Comparison of ENCODE assay signal across 11 cellular contexts in genomic region chr10:88707429-88708110, GRCh38. TPM values are rescaled to one million over a fixed set of nuclear protein-coding genes. Genes with fewer than 3 reads are reported as not detected.
A peak's percentile ranks its signal among the peaks of the same experiment; 100 is the strongest.
DNase-seq lines count a peak whose midpoint lies in the region; ATAC-seq, FAIRE-seq and TF ChIP-seq lines count a peak whose summit lies in the region.
"Had no signal": no experiment of that assay in that cellular context is flagged by ENCODE, and none has a peak within 500 bp of the region (broad histone marks: within the 10 kb centered on the region; RNA-seq: fewer than 3 reads in every experiment).

No MANE protein-coding gene starts in this region.

- peak; percentile 99 for FAIRE-seq in H54 (lab: Jason Lieb, UNC)

- ATAC-seq in activated T-helper 17 cell treated with anti-CD3 and anti-CD28 coated beads, Interleukin-2, amount 50 U/mL, for 72 hours (replicated peaks): peak; percentile 95
- ATAC-seq: lower lobe of right lung had no signal

- TF ChIP-seq POLR2A in H54 (IDR thresholded peaks at IDR 0.05; ENCODE audit: low read depth, low read length): no peak

- no peak overlapping the region for H3K4me3 ChIP-seq in AG10803 (ENCODE audit: low read length)
- H3K4me3 ChIP-seq: lower lobe of right lung had no signal

- POLR2A ChIA-PET in HEK293T (lab: Yijun Ruan, JAX): no interaction called here

- peak; percentile 36 for DNase-seq in AG10803 (ENCODE audit: low read depth)
- DNase-seq in H54 (ENCODE audit: insufficient read length, low spot score): peak; percentile 16
- peak; percentile 85 for DNase-seq in iris pigment epithelial cell (ENCODE audit: low read depth)
- DNase-seq in HEK293T (ENCODE audit: extremely low spot score): no peak
- DNase-seq in GF-D8 (lab: John Stamatoyannopoulos, UW): no peak
- no peak for DNase-seq in mesenteric fat pad (ENCODE audit: low spot score)
- DNase-seq in endothelial cell (ENCODE audit: low spot score): no peak
- DNase-seq: lower lobe of right lung, NCI-H774 had no signal

- no peaks in the 10 kb centered on the region for H3K9me3 Mint-ChIP-seq in activated T-helper 17 cell treated with anti-CD3 and anti-CD28 coated beads, Interleukin-2, amount 50 U/mL, for 72 hours
- no peaks in the 10 kb centered on the region for H3K9me3 Mint-ChIP-seq in endothelial cell (ENCODE audit: unreplicated experiment)

- peak overlapping the region; percentile 67 for H3K27ac Mint-ChIP-seq in activated T-helper 17 cell treated with anti-CD3 and anti-CD28 coated beads, Interleukin-2, amount 50 U/mL, for 72 hours
- no peak overlapping the region for H3K27ac Mint-ChIP-seq in endothelial cell (ENCODE audit: unreplicated experiment)

- no peak for TF ChIP-seq CTCF in AG10803 (conservative IDR thresholded peaks at IDR 0.05; ENCODE audit: low read length)
- TF ChIP-seq CTCF in endothelial cell (IDR thresholded peaks at IDR 0.05; ENCODE audit: unreplicated experiment): no peak

- peak overlapping the region; percentile 49 for H3K4me3 Mint-ChIP-seq in activated T-helper 17 cell treated with anti-CD3 and anti-CD28 coated beads, Interleukin-2, amount 50 U/mL, for 72 hours
- H3K4me3 Mint-ChIP-seq in endothelial cell (ENCODE audit: unreplicated experiment): no peak overlapping the region

- no peaks in the 10 kb centered on the region for H3K36me3 Mint-ChIP-seq in activated T-helper 17 cell treated with anti-CD3 and anti-CD28 coated beads, Interleukin-2, amount 50 U/mL, for 72 hours (ENCODE audit: low read depth)
- H3K36me3 Mint-ChIP-seq in endothelial cell (ENCODE audit: low read depth, unreplicated experiment): no peaks in the 10 kb centered on the region

- H3K27me3 Mint-ChIP-seq in activated T-helper 17 cell treated with anti-CD3 and anti-CD28 coated beads, Interleukin-2, amount 50 U/mL, for 72 hours: no peaks in the 10 kb centered on the region
- no peaks in the 10 kb centered on the region for H3K27me3 Mint-ChIP-seq in endothelial cell (ENCODE audit: unreplicated experiment)

- CTCF ChIA-PET in HEK293T (lab: Yijun Ruan, JAX): no interaction called here

- peaks cover 8% of the 10 kb centered on the region for H3K4me1 Mint-ChIP-seq in activated T-helper 17 cell treated with anti-CD3 and anti-CD28 coated beads, Interleukin-2, amount 50 U/mL, for 72 hours
- peaks cover 21% of the 10 kb centered on the region for H3K4me1 Mint-ChIP-seq in endothelial cell (ENCODE audit: unreplicated experiment)

TF ChIP-seq in HEK293T, 16 proteins besides CTCF, POLR2A, EP300 and RAD21:
- TF ChIP-seq BHLHE40 (IDR thresholded peaks at IDR 0.05; ENCODE audit: borderline replicate concordance) (no peak), FOXK2 (IDR thresholded peaks at IDR 0.05) (no peak)

RNA-seq across cellular contexts. Expression of gene LIPK, which starts 1.5 kb away (rescaled TPM):
- not detected for total RNA-seq in activated T-helper 17 cell treated with anti-CD3 and anti-CD28 coated beads, Interleukin-2, amount 50 U/mL, for 72 hours
- not detected for total RNA-seq in mesenteric fat pad
- total RNA-seq in endothelial cell (ENCODE audit: unreplicated experiment): not detected
- total RNA-seq: dermis microvascular lymphatic vessel endothelial cell, lower lobe of right lung had no signal

RNA-seq across cellular contexts. Expression of gene LIPF, which starts 43.3 kb away (rescaled TPM):
- total RNA-seq in activated T-helper 17 cell treated with anti-CD3 and anti-CD28 coated beads, Interleukin-2, amount 50 U/mL, for 72 hours: not detected
- total RNA-seq in mesenteric fat pad (not detected), endothelial cell (ENCODE audit: unreplicated experiment) (not detected)
- total RNA-seq: dermis microvascular lymphatic vessel endothelial cell, lower lobe of right lung had no signal

RNA-seq across cellular contexts. Expression of gene LIPN, which starts 52.2 kb away (rescaled TPM):
- total RNA-seq in activated T-helper 17 cell treated with anti-CD3 and anti-CD28 coated beads, Interleukin-2, amount 50 U/mL, for 72 hours: not detected
- 0.74 TPM for total RNA-seq in mesenteric fat pad
- total RNA-seq in endothelial cell (ENCODE audit: unreplicated experiment): not detected
- total RNA-seq: dermis microvascular lymphatic vessel endothelial cell had no signal

Comparison
In these comparisons a context has a peak if more than half of its experiments do, and no peak if none do; other contexts are left out.
1. DNase-seq: peak in AG10803 (single experiment), H54 (single experiment) and iris pigment epithelial cell (single experiment); none in HEK293T (single experiment), GF-D8 (single experiment), mesenteric fat pad (single experiment) and endothelial cell (single experiment).